In genomic region chr6:85593438-85594196, GRCh38 we compare ENCODE assay signal across 8 cellular contexts. TPM values are rescaled to one million over a fixed set of nuclear protein-coding genes. Genes with fewer than 3 reads are reported as not detected.
A peak's percentile ranks its signal among the peaks of the same experiment; 100 is the strongest.
DNase-seq lines count a peak whose midpoint lies in the region; ATAC-seq and TF ChIP-seq lines count a peak whose summit lies in the region.

TSS of gene SNX14 (minus strand) at chr6:85593858. CDS start at chr6:85593718, 140 bp downstream.

- peak within 1 kb of the TSS; percentile 93 for H3K9ac ChIP-seq in fibroblast of lung (ENCODE audit: insufficient read depth, low read length)

- H3K4me3 Mint-ChIP-seq in naive thymus-derived CD4-positive, alpha-beta T cell = peak within 1 kb of the TSS; percentile 88 to 98 (median 96)
- H3K4me3 Mint-ChIP-seq in stimulated activated memory B cell treated with anti-CD40 and anti-IgM and Interleukin-4, amounts not matched to agents 10 μg/mL and 1 μg/mL and 100 μg/mL, for 72 hours = peak within 1 kb of the TSS; percentile 97

- H3K4me2 ChIP-seq in fibroblast of lung (ENCODE audit: extremely low read depth, insufficient read depth, low read length) = peak within 1 kb of the TSS; percentile 96

- no peaks in the 10 kb centered on the region for H4K20me1 ChIP-seq in fibroblast of lung (ENCODE audit: control insufficient read depth, extremely low read depth, insufficient read depth, low read length)

- H3K27me3 Mint-ChIP-seq in naive thymus-derived CD4-positive, alpha-beta T cell = peaks cover 0 to 9% (median 0%) of the 10 kb centered on the region in 5 donors
- H3K27me3 Mint-ChIP-seq in stimulated activated memory B cell treated with anti-CD40 and anti-IgM and Interleukin-4, amounts not matched to agents 10 μg/mL and 1 μg/mL and 100 μg/mL, for 72 hours = no peaks in the 10 kb centered on the region

- H3K79me2 ChIP-seq in fibroblast of lung (ENCODE audit: control insufficient read depth, insufficient read depth, low read length) = peaks cover 41% of the 10 kb centered on the region

- H2AFZ ChIP-seq in fibroblast of lung (ENCODE audit: low read length) = peak within 1 kb of the TSS; percentile 97

- CTCF ChIA-PET in naive thymus-derived CD4-positive, alpha-beta T cell (lab: Charles Lee) = interaction anchor here (0.7 to 1.7 kb wide), 2 partner anchors 46 to 85 kb away, joined by 3 to 7 read pairs; no protein-coding TSS in a partner anchor

- peak; percentile 91 for ATAC-seq in GM21825 (IDR thresholded peaks at IDR 0.05; ENCODE audit: unreplicated experiment)
- peak; percentile 81 for ATAC-seq in naive thymus-derived CD4-positive, alpha-beta T cell
- peak; percentile 95 for ATAC-seq in stimulated activated memory B cell treated with anti-CD40 and anti-IgM and Interleukin-4, amounts not matched to agents 10 μg/mL and 1 μg/mL and 100 μg/mL, for 72 hours

- peaks cover 5% of the 10 kb centered on the region for H3K4me1 ChIP-seq in fibroblast of lung (ENCODE audit: control insufficient read depth, extremely low read depth, insufficient read depth, low read length)
- H3K4me1 ChIP-seq in naive thymus-derived CD4-positive, alpha-beta T cell (ENCODE audit: control insufficient read depth in 2 of 2, insufficient read depth in 2 of 2, low read length in 2 of 2) = peaks cover 5 to 21% of the 10 kb centered on the region in 2 donors

- H3K36me3 ChIP-seq in KOPT-K1 (ENCODE audit: insufficient read depth, low read length) (peaks cover 13% of the 10 kb centered on the region), fibroblast of lung (ENCODE audit: control insufficient read depth, insufficient read depth, low read length) (no peaks in the 10 kb centered on the region)
- no peaks in the 10 kb centered on the region for H3K36me3 ChIP-seq in naive thymus-derived CD4-positive, alpha-beta T cell (ENCODE audit: control insufficient read depth in 2 of 3, insufficient read depth in 3 of 3, low read length in 3 of 3)

- peaks cover 0 to 6% (median 0%) of the 10 kb centered on the region in 11 donors for H3K9me3 Mint-ChIP-seq in naive thymus-derived CD4-positive, alpha-beta T cell
- no peaks in the 10 kb centered on the region for H3K9me3 Mint-ChIP-seq in stimulated activated memory B cell treated with anti-CD40 and anti-IgM and Interleukin-4, amounts not matched to agents 10 μg/mL and 1 μg/mL and 100 μg/mL, for 72 hours

- DNase-seq in EH (ENCODE audit: low read depth) = peak; percentile 97
- peak; percentile 91 for DNase-seq in RPMI8226
- peak; percentile 52 to 61 for DNase-seq in activated T-helper 1 cell treated with anti-CD3 and anti-CD28 coated beads, Interleukin-2, amount 50 U/mL, for 16 hours (ENCODE audit: low read depth in 1 of 2, low spot score in 1 of 2)
- DNase-seq in fibroblast of lung (ENCODE audit: low read depth in 2 of 2) = peak; percentile 95 to 96
- DNase-seq in naive thymus-derived CD4-positive, alpha-beta T cell = peak; percentile 59 to 81 (median 73)

- peaks cover 29 to 58% (median 47%) of the 10 kb centered on the region in 7 donors for H3K4me1 Mint-ChIP-seq in naive thymus-derived CD4-positive, alpha-beta T cell
- peaks cover 45% of the 10 kb centered on the region for H3K4me1 Mint-ChIP-seq in stimulated activated memory B cell treated with anti-CD40 and anti-IgM and Interleukin-4, amounts not matched to agents 10 μg/mL and 1 μg/mL and 100 μg/mL, for 72 hours

- intact Hi-C loops in naive thymus-derived CD4-positive, alpha-beta T cell (cut with micrococcal nuclease) = loop anchor here (1.0 to 10.0 kb wide), 9 partner anchors 19 to 1881 kb away; partner anchors contain the start of genes CEP162 (in 1 of the 2), CYB5R4 (in 1 of the 2), SLC35A1 (in 1 of the 2) and ZNF292 (in 1 of the 2)

- H3K4me3 ChIP-seq in fibroblast of lung (replicated peaks in 1 of 4; ENCODE audit: control extremely low read depth in 1 of 4, insufficient read depth in 1 of 4, low read depth in 3 of 4, low read length in 4 of 4) = peak within 1 kb of the TSS; percentile 71 to 98 (median 87)
- H3K4me3 ChIP-seq in naive thymus-derived CD4-positive, alpha-beta T cell (ENCODE audit: low read length) = peak within 1 kb of the TSS; percentile 91

- no peaks in the 10 kb centered on the region for H3K27me3 ChIP-seq in fibroblast of lung (ENCODE audit: control insufficient read depth, insufficient read depth, low read length)
- H3K27me3 ChIP-seq in naive thymus-derived CD4-positive, alpha-beta T cell (ENCODE audit: control insufficient read depth in 2 of 2, insufficient read depth in 2 of 2, low read length in 2 of 2) = no peaks in the 10 kb centered on the region

- peak within 1 kb of the TSS; percentile 81 to 97 (median 93) for H3K27ac Mint-ChIP-seq in naive thymus-derived CD4-positive, alpha-beta T cell
- peak within 1 kb of the TSS; percentile 94 for H3K27ac Mint-ChIP-seq in stimulated activated memory B cell treated with anti-CD40 and anti-IgM and Interleukin-4, amounts not matched to agents 10 μg/mL and 1 μg/mL and 100 μg/mL, for 72 hours

- TF ChIP-seq CTCF in fibroblast of lung (conservative IDR thresholded peaks at IDR 0.05 in 1 of 2, IDR thresholded peaks at IDR 0.05 in 1 of 2; ENCODE audit: low read depth in 1 of 2, low read length in 2 of 2) = no peak

- H3K9me3 ChIP-seq in KOPT-K1 (ENCODE audit: insufficient read depth, low read length, poor library complexity, severe bottlenecking) = no peaks in the 10 kb centered on the region
- no peaks in the 10 kb centered on the region for H3K9me3 ChIP-seq in fibroblast of lung (ENCODE audit: control insufficient read depth, insufficient read depth, low read depth, low read length)
- no peaks in the 10 kb centered on the region for H3K9me3 ChIP-seq in naive thymus-derived CD4-positive, alpha-beta T cell (ENCODE audit: control insufficient read depth in 2 of 3, low read length in 3 of 3)

- POLR2A ChIA-PET in naive thymus-derived CD4-positive, alpha-beta T cell (lab: Charles Lee) = interaction anchor here (0.5 to 7.2 kb wide), 15 partner anchors 8 to 1996 kb away, joined by 3 to 97 read pairs (median 4); partner anchors contain the start of gene SYNCRIP

- H3K27ac ChIP-seq in KOPT-K1 (ENCODE audit: low read depth, low read length, poor library complexity, severe bottlenecking) (peak within 1 kb of the TSS; percentile 74), fibroblast of lung (ENCODE audit: insufficient read depth, low read length) (peak within 1 kb of the TSS; percentile 97)
- H3K27ac ChIP-seq in naive thymus-derived CD4-positive, alpha-beta T cell (ENCODE audit: low read depth, low read length) = peak within 1 kb of the TSS; percentile 86

- peaks cover 0 to 30% (median 17%) of the 10 kb centered on the region in 5 donors for H3K36me3 Mint-ChIP-seq in naive thymus-derived CD4-positive, alpha-beta T cell
- peaks cover 28% of the 10 kb centered on the region for H3K36me3 Mint-ChIP-seq in stimulated activated memory B cell treated with anti-CD40 and anti-IgM and Interleukin-4, amounts not matched to agents 10 μg/mL and 1 μg/mL and 100 μg/mL, for 72 hours

RNA-seq across cellular contexts. Expression of gene SNX14, which starts in this region (rescaled TPM):
- 121 and 182 TPM in 2 replicates for total RNA-seq in fibroblast of lung
- 61.9 and 79.7 TPM in 2 replicates for polyA plus RNA-seq in fibroblast of lung
- polyA plus RNA-seq in fibroblast of lung (2012) = 49.7 and 61.8 TPM in 2 replicates
- polyA minus RNA-seq in fibroblast of lung (ENCODE audit: low replicate concordance) = 8.2 and 10.8 TPM in 2 replicates
- total RNA-seq in naive thymus-derived CD4-positive, alpha-beta T cell = 10 to 100 TPM; 37.3 to 71.8 (median 53.3) TPM
- 10 to 100 TPM; 30.1 to 45.7 TPM for polyA plus RNA-seq in naive thymus-derived CD4-positive, alpha-beta T cell

Comparison
In these comparisons a context has a peak if more than half of its experiments do, and no peak if none do; other contexts are left out.
1. Peak in every context shown above with its lines: DNase-seq, ATAC-seq, H3K4me3 ChIP-seq and H3K27ac ChIP-seq.